Comparison of ENCODE assay signal across 9 cellular contexts in genomic region chr13:23510979-23511735, GRCh38. TPM values are rescaled to one million over a fixed set of nuclear protein-coding genes. Genes with fewer than 3 reads are reported as not detected.
DNase-seq lines count a peak whose midpoint lies in the region; ATAC-seq and TF ChIP-seq lines count a peak whose summit lies in the region.
"Had no signal": no experiment of that assay in that cellular context is flagged by ENCODE, and none has a peak within 500 bp of the region (broad histone marks: within the 10 kb centered on the region; RNA-seq: fewer than 3 reads in every experiment).

No MANE protein-coding gene starts in this region.

- H3K4me3 Mint-ChIP-seq in endodermal cell: no peak overlapping the region

- H3K9me3 Mint-ChIP-seq in endodermal cell: no peaks in the 10 kb centered on the region

- peak; percentile 20 for DNase-seq in NCI-H1092 treated with DMSO at 0.1 percent for 48 hours (lab: John Stamatoyannopoulos, UW)
- DNase-seq in endodermal cell: peak; percentile 53
- no peak for DNase-seq in omental fat pad (ENCODE audit: low spot score)
- DNase-seq in hippocampal formation (lab: John Stamatoyannopoulos, UW): no peak
- no peak for DNase-seq in NCI-H2227 (lab: John Stamatoyannopoulos, UW; ENCODE audit: unreplicated experiment)

- ATAC-seq in omental fat pad (ENCODE audit: low FRiP score) (peak; percentile 14), GM21367 (IDR thresholded peaks at IDR 0.05; ENCODE audit: unreplicated experiment) (no peak), GM21576 (IDR thresholded peaks at IDR 0.05; ENCODE audit: unreplicated experiment) (no peak)

- peak; percentile 33; the same call in 1 of the 2 replicates for TF ChIP-seq CTCF in GM12874 (IDR thresholded peaks at IDR 0.05; ENCODE audit: insufficient read depth, low read depth, low read length)
- peak; percentile 20 for TF ChIP-seq CTCF in endodermal cell (conservative IDR thresholded peaks at IDR 0.05)
- TF ChIP-seq CTCF in omental fat pad (IDR thresholded peaks at IDR 0.05): no peak

- H3K27me3 Mint-ChIP-seq in endodermal cell (ENCODE audit: insufficient read depth): no peaks in the 10 kb centered on the region

- no peaks in the 10 kb centered on the region for H3K36me3 Mint-ChIP-seq in endodermal cell (ENCODE audit: low read depth)

- H3K9ac ChIP-seq in endodermal cell (ENCODE audit: extremely low read depth, low read length, poor library complexity, severe bottlenecking): no peak overlapping the region

- no peaks in the 10 kb centered on the region for H3K9me3 ChIP-seq in endodermal cell (ENCODE audit: control insufficient read depth, low read length)
- H3K9me3 ChIP-seq: SJSA1 had no signal

- H3K4me1 ChIP-seq in endodermal cell (ENCODE audit: control insufficient read depth, insufficient read depth, low read length): peaks cover 18% of the 10 kb centered on the region

- no peaks in the 10 kb centered on the region for H3K36me3 ChIP-seq in endodermal cell (ENCODE audit: control insufficient read depth, insufficient read depth, low read length)
- H3K36me3 ChIP-seq: SJSA1 had no signal

- H3K4me1 Mint-ChIP-seq in endodermal cell: peaks cover 58% of the 10 kb centered on the region

- H3K27me3 ChIP-seq in endodermal cell (ENCODE audit: control insufficient read depth, insufficient read depth, low read length, poor library complexity, severe bottlenecking): no peaks in the 10 kb centered on the region
- H3K27me3 ChIP-seq: SJSA1 had no signal

- H3K27ac ChIP-seq in endodermal cell (ENCODE audit: low read depth, low read length): no peak overlapping the region

- no peak overlapping the region for H3K4me3 ChIP-seq in endodermal cell (ENCODE audit: low read length)
- H3K4me3 ChIP-seq: SJSA1 had no signal

- WGBS in endodermal cell (ENCODE audit: insufficient coverage in 1 of 2, insufficient read length in 1 of 2), 2 experiments: 88 to 93% methylated on average over 3 to 4 of the region's 4 CpGs

- H3K27ac Mint-ChIP-seq in endodermal cell: peak overlapping the region; percentile 55

RNA-seq across cellular contexts. Expression of gene TNFRSF19, which starts 59.1 kb away (rescaled TPM):
- total RNA-seq in endodermal cell (10 to 100 TPM in 1 of 2 donors, 1 to 10 TPM in 1; 9.2 to 13.0 TPM), omental fat pad (1 to 10 TPM; 1.3 to 6.5 (median 2.8) TPM)
- 58.9 TPM for polyA plus RNA-seq in endodermal cell (2013, experiment 1 of 2)
- 53.9 TPM for polyA plus RNA-seq in endodermal cell (2013, experiment 2 of 2)

Comparison
In these comparisons a context has a peak if more than half of its experiments do, and no peak if none do; other contexts are left out.
1. CTCF ChIP-seq: peak in GM12874 (single experiment) and endodermal cell (single experiment); none in omental fat pad (0 of 3).
2. DNase-seq: peak in NCI-H1092 treated with DMSO at 0.1 percent for 48 hours (single experiment) and endodermal cell (single experiment); none in omental fat pad (single experiment), hippocampal formation (0 of 2) and NCI-H2227 (single experiment).